Comparison of ENCODE assay signal across 1 cellular context in the genomic region with DNA sequence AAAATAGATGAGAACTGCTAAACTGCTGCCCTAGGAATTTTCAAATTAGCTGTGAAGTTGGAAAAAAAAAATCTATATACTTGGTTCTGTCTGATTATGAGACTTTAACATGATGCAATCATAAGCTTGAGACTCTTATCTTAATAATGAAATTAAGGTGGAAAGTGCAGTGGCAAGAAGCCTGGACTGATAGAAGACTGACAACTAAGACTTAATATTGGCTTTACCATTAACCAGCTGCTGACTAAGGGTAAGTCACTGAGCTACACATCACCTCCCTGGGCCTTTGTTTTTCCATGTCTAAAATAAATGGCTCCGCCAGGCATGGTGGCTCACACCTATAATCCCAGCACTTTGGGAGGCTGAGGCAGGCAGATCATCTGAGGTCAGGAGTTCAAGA.
TF ChIP-seq lines count a peak whose summit lies in the region.

No MANE protein-coding gene starts in this region.

TF ChIP-seq in K562, 482 proteins besides CTCF, POLR2A, EP300 and RAD21 (continued from another document):
- TF ChIP-seq, protein P1, sequence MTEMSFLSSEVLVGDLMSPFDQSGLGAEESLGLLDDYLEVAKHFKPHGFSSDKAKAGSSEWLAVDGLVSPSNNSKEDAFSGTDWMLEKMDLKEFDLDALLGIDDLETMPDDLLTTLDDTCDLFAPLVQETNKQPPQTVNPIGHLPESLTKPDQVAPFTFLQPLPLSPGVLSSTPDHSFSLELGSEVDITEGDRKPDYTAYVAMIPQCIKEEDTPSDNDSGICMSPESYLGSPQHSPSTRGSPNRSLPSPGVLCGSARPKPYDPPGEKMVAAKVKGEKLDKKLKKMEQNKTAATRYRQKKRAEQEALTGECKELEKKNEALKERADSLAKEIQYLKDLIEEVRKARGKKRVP (CRISPR knock-in tag; IDR thresholded peaks at IDR 0.05), result 0 out of 2 replicates have a peak, but pooled peaks have one; percentile 9
